6 cellular contexts compared by ENCODE assay signal in the genomic region with DNA sequence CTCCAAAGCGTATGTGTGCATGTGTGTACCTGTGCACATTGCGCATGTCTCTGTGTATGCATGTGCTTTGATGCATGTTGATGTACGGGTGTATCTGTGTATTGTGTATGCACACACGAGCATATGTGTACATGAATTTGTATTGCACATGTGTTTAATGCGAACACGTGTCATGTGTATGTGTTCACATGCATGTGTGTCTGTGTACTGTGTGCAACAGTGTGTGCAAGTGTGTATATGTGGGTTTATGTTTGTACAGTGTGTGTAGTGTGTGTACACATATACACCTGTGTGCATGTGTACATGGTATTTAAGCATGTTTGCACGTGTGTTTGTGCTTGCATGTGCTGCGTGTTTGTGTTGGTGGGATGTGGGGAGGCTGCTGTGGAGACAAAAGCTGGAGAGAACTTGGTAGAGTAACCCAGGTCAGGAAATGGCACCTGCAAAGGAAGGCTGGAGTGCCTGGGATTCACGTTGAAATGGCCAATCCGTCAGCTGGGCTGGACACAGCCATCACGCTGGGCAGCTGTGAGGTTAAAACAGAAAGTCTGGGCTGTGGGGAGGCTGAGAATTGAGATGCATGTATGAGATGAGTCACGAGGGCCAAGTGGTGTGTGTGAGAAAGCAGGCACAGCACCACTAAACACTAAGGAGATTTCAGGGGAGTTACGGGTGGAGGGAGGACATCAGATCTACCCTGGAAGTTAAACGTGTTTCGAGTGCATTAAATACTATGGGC.
DNase-seq lines count a peak whose midpoint lies in the region; ATAC-seq, FAIRE-seq and TF ChIP-seq lines count a peak whose summit lies in the region.
"Not testable (repeated sequence)": the region's sequence is repeated elsewhere in the genome, so short reads cannot be mapped to it uniquely, and the experiment has no call there.

No MANE protein-coding gene starts in this region.

- in situ Hi-C loops in IMR-90 (cut with MboI; ENCODE audit: low sequenced_read_pairs); K562 (cut with MboI): not testable (repeated sequence)

- H3K9me3 ChIP-seq in IMR-90 (ENCODE audit: control insufficient read depth, insufficient read depth, low read length); K562 (replicated peaks; ENCODE audit: control insufficient read depth, insufficient read depth, low read depth, low read length); esophagus muscularis mucosa; mesenchymal stem cell (ENCODE audit: control insufficient read depth, low read length): not testable (repeated sequence)

- not testable (repeated sequence) for H3K4me2 ChIP-seq in IMR-90 (ENCODE audit: low read depth, low read length); K562 (ENCODE audit: insufficient read depth, low read length); mesenchymal stem cell (ENCODE audit: low read length, poor library complexity, severe bottlenecking)

- not testable (repeated sequence) for TF ChIP-seq CTCF in IMR-90 (conservative IDR thresholded peaks at IDR 0.05; ENCODE audit: low read depth, low read length); K562 (IDR thresholded peaks at IDR 0.05 in 2 of 3, conservative IDR thresholded peaks at IDR 0.05 in 1 of 3; ENCODE audit: insufficient read depth in 2 of 3, low read depth in 1 of 3, low read length in 3 of 3); esophagus muscularis mucosa (IDR thresholded peaks at IDR 0.05); omental fat pad (IDR thresholded peaks at IDR 0.05)

- not testable (repeated sequence) for H3K27me3 ChIP-seq in IMR-90 (ENCODE audit: control insufficient read depth, insufficient read depth, low read length); K562 (ENCODE audit: control insufficient read depth in 2 of 2, insufficient read depth in 2 of 2, low read length in 2 of 2); esophagus muscularis mucosa; mesenchymal stem cell (ENCODE audit: control insufficient read depth in 1 of 2, insufficient read depth in 1 of 2, low read length in 2 of 2)

- H2AK5ac ChIP-seq in IMR-90 (ENCODE audit: low read depth, low read length); mesenchymal stem cell (ENCODE audit: low read length, severe bottlenecking): not testable (repeated sequence)

- H3K14ac ChIP-seq in IMR-90 (replicated peaks; ENCODE audit: low read depth, low read length); mesenchymal stem cell (ENCODE audit: low read length in 2 of 2): not testable (repeated sequence)

- not testable (repeated sequence) for H3K27me3 Mint-ChIP-seq in activated CD4-positive, alpha-beta T cell treated with anti-CD3 and anti-CD28 coated beads for 36 hours

- 0 out of 2 replicates have a peak, but pooled peaks cover 11% of the 10 kb centered on the region for H3K9me1 ChIP-seq in IMR-90 (ENCODE audit: insufficient read depth, low read length)
- not testable (repeated sequence) for H3K9me1 ChIP-seq in K562 (ENCODE audit: control insufficient read depth, insufficient read depth, low read length)

- H2AFZ ChIP-seq in IMR-90 (replicated peaks; ENCODE audit: low read length, poor library complexity); K562 (ENCODE audit: low read depth, low read length); mesenchymal stem cell (ENCODE audit: low read depth, low read length): not testable (repeated sequence)

- not testable (repeated sequence) for TF ChIP-seq RAD21 in IMR-90 (IDR thresholded peaks at IDR 0.05; ENCODE audit: low read length); K562 (CRISPR knock-in tag; conservative IDR thresholded peaks at IDR 0.05 in 1 of 2, IDR thresholded peaks at IDR 0.05 in 1 of 2)

- H3K27ac ChIP-seq in IMR-90 (ENCODE audit: insufficient read depth, low read length); K562 (ENCODE audit: extremely low read depth, low read depth, low read length); esophagus muscularis mucosa (replicated peaks in 1 of 4); mesenchymal stem cell (ENCODE audit: low read length, poor library complexity, severe bottlenecking): not testable (repeated sequence)

- CTCF ChIA-PET in IMR-90 (lab: Yijun Ruan, JAX); activated CD4-positive, alpha-beta T cell treated with anti-CD3 and anti-CD28 coated beads for 36 hours (lab: Charles Lee); K562 (lab: Yijun Ruan, JAX; ENCODE audit: low intra/inter-chr PET ratio): not testable (repeated sequence)

- H3K79me1 ChIP-seq in IMR-90 (ENCODE audit: low read depth in 1 of 2, low read length in 2 of 2); mesenchymal stem cell (replicated peaks; ENCODE audit: low read length, poor library complexity, severe bottlenecking): not testable (repeated sequence)

- not testable (repeated sequence) for H2BK120ac ChIP-seq in IMR-90 (ENCODE audit: low read depth, low read length); mesenchymal stem cell (ENCODE audit: low read depth, low read length)

- not testable (repeated sequence) for H2AK9ac ChIP-seq in IMR-90 (replicated peaks; ENCODE audit: low read depth, low read length, poor library complexity)

- H3K9me3 Mint-ChIP-seq in activated CD4-positive, alpha-beta T cell treated with anti-CD3 and anti-CD28 coated beads for 36 hours (ENCODE audit: low read depth) = not testable (repeated sequence)

- not testable (repeated sequence) for H3K27ac Mint-ChIP-seq in activated CD4-positive, alpha-beta T cell treated with anti-CD3 and anti-CD28 coated beads for 36 hours

- H3K4ac ChIP-seq in IMR-90 (ENCODE audit: low read depth, low read length); mesenchymal stem cell (ENCODE audit: low read depth in 1 of 2, low read length in 2 of 2): not testable (repeated sequence)

- not testable (repeated sequence) for H2BK5ac ChIP-seq in IMR-90 (ENCODE audit: low read depth, low read length, poor library complexity, severe bottlenecking); mesenchymal stem cell (ENCODE audit: low read depth, low read length, poor library complexity, severe bottlenecking)

- H4K20me1 ChIP-seq in IMR-90 (ENCODE audit: insufficient read depth, low read length); K562 (replicated peaks; ENCODE audit: control insufficient read depth, insufficient read depth, low read length): not testable (repeated sequence)

- not testable (repeated sequence) for H3K4me1 ChIP-seq in IMR-90 (ENCODE audit: control insufficient read depth, insufficient read depth, low read length); K562 (replicated peaks in 1 of 2; ENCODE audit: control insufficient read depth in 2 of 2, insufficient read depth in 2 of 2, low read length in 2 of 2); mesenchymal stem cell (ENCODE audit: control insufficient read depth, insufficient read depth, low read depth, low read length)
- peaks cover 9 to 11% (median 10%) of the 10 kb centered on the region in 4 donors for H3K4me1 ChIP-seq in esophagus muscularis mucosa

- H3K56ac ChIP-seq in IMR-90 (ENCODE audit: extremely low read depth, insufficient read depth, low read length) = not testable (repeated sequence)

- not testable (repeated sequence) for H3K4me3 ChIP-seq in IMR-90 (ENCODE audit: insufficient read depth, low read depth, low read length); K562; esophagus muscularis mucosa; mesenchymal stem cell (ENCODE audit: insufficient read depth in 1 of 2, low read depth in 1 of 2, low read length in 2 of 2)

- not testable (repeated sequence) for H2BK20ac ChIP-seq in IMR-90 (ENCODE audit: low read depth, low read length)

- dilution Hi-C loops in IMR-90 (cut with HindIII; ENCODE audit: low sequenced_read_pairs, unreplicated experiment) = not testable (repeated sequence)

- not testable (repeated sequence) for H3K23ac ChIP-seq in IMR-90 (ENCODE audit: low read depth, low read length); mesenchymal stem cell (ENCODE audit: low read length in 2 of 2)

- not testable (repeated sequence) for H2BK15ac ChIP-seq in IMR-90 (ENCODE audit: low read depth, low read length); mesenchymal stem cell (ENCODE audit: low read depth, poor library complexity, severe bottlenecking)

- DNase-seq in IMR-90 (peak; percentile 33), esophagus muscularis mucosa (ENCODE audit: extremely low spot score) (peak; percentile 5), mesenchymal stem cell (peak; percentile 12)
- DNase-seq in activated CD4-positive, alpha-beta T cell treated with anti-CD3 and anti-CD28 coated beads for 36 hours; K562 (ENCODE audit: extremely low read depth in 1 of 4, low spot score in 3 of 4); omental fat pad (ENCODE audit: low spot score): not testable (repeated sequence)

- ATAC-seq in IMR-90 (ENCODE audit: low read depth) (peak; percentile 50), omental fat pad (ENCODE audit: low FRiP score) (peak; percentile 58)
- ATAC-seq in activated CD4-positive, alpha-beta T cell treated with anti-CD3 and anti-CD28 coated beads for 36 hours = peak; percentile 24
- ATAC-seq in K562 = not testable (repeated sequence)

- H4K8ac ChIP-seq in IMR-90 (ENCODE audit: low read depth in 2 of 2, low read length in 2 of 2); mesenchymal stem cell (ENCODE audit: low read length): not testable (repeated sequence)

- not testable (repeated sequence) for TF ChIP-seq EP300 in K562 (IDR thresholded peaks at IDR 0.05; ENCODE audit: low read length); esophagus muscularis mucosa (IDR thresholded peaks at IDR 0.05)

- not testable (repeated sequence) for H3K36me3 Mint-ChIP-seq in activated CD4-positive, alpha-beta T cell treated with anti-CD3 and anti-CD28 coated beads for 36 hours (ENCODE audit: low read depth)

- H3K36me3 ChIP-seq in IMR-90 (ENCODE audit: control insufficient read depth, insufficient read depth, low read length) = not testable (repeated sequence)
- H3K36me3 ChIP-seq in K562 (ENCODE audit: control insufficient read depth, insufficient read depth, low read length) (peaks cover 17% of the 10 kb centered on the region; the same call in 2 of the 3 replicates), esophagus muscularis mucosa (peaks cover 4 to 26% (median 17%) of the 10 kb centered on the region in 4 donors), mesenchymal stem cell (ENCODE audit: control insufficient read depth in 1 of 2, insufficient read depth in 2 of 2, low read depth in 1 of 2, low read length in 2 of 2) (peaks cover 4 to 18% of the 10 kb centered on the region in 2 experiments)

- H3K4me3 Mint-ChIP-seq in activated CD4-positive, alpha-beta T cell treated with anti-CD3 and anti-CD28 coated beads for 36 hours = not testable (repeated sequence)

- H2BK12ac ChIP-seq in mesenchymal stem cell (ENCODE audit: low read length in 2 of 2) = not testable (repeated sequence)

- not testable (repeated sequence) for H4K5ac ChIP-seq in IMR-90 (ENCODE audit: low read depth, low read length)

- not testable (repeated sequence) for H3K18ac ChIP-seq in IMR-90 (ENCODE audit: low read depth, low read length); mesenchymal stem cell (ENCODE audit: low read depth in 1 of 2, low read length in 2 of 2)

- H3K79me2 ChIP-seq in K562 (ENCODE audit: control insufficient read depth, insufficient read depth, low read length) = not testable (repeated sequence)

- WGBS in IMR-90 (ENCODE audit: extremely low coverage in 2 of 2, insufficient read length in 1 of 2), 2 experiments = 92% methylated on average over 4 of the region's 15 CpGs; no CpG with 5 or more reads in 1 of the 2 experiments
- WGBS in K562 (ENCODE audit: insufficient coverage, low coverage, missing lambda C conversion rate) = 82% methylated on average over 13 of the region's 15 CpGs
- WGBS in esophagus muscularis mucosa = 89% methylated on average over 13 of the region's 15 CpGs
- 90% methylated on average over 11 of the region's 15 CpGs for WGBS in mesenchymal stem cell

- intact Hi-C loops in IMR-90 (cut with micrococcal nuclease); activated CD4-positive, alpha-beta T cell treated with anti-CD3 and anti-CD28 coated beads for 36 hours (cut with DNase I, micrococcal nuclease); K562 (cut with micrococcal nuclease); esophagus muscularis mucosa (cut with DNase I): not testable (repeated sequence)

- H4K91ac ChIP-seq in IMR-90 (ENCODE audit: insufficient read depth, low read depth, low read length); mesenchymal stem cell (ENCODE audit: low read length): not testable (repeated sequence)

- not testable (repeated sequence) for BruUV-seq in IMR-90 (replicated peaks; lab: Mats Ljungman, UMichigan)
- TSS peak; percentile 13 for BruUV-seq in K562 (replicated peaks; lab: Mats Ljungman, UMichigan)

- not testable (repeated sequence) for H3K9ac ChIP-seq in IMR-90 (ENCODE audit: low read depth, low read length); K562 (ENCODE audit: insufficient read depth in 1 of 2, low read depth in 2 of 2, low read length in 2 of 2); mesenchymal stem cell (ENCODE audit: low read length)

- not testable (repeated sequence) for H3K4me1 Mint-ChIP-seq in activated CD4-positive, alpha-beta T cell treated with anti-CD3 and anti-CD28 coated beads for 36 hours

- FAIRE-seq in K562 (lab: Jason Lieb, UNC) = peak; percentile 56

- POLR2A ChIA-PET in IMR-90 (lab: Charles Lee; ENCODE audit: unreplicated experiment); activated CD4-positive, alpha-beta T cell treated with anti-CD3 and anti-CD28 coated beads for 36 hours (lab: Charles Lee); K562 (lab: Yijun Ruan, JAX): not testable (repeated sequence)

- not testable (repeated sequence) for TF ChIP-seq POLR2A in IMR-90 (IDR thresholded peaks at IDR 0.05; ENCODE audit: low read depth, low read length); K562 (conservative IDR thresholded peaks at IDR 0.05); esophagus muscularis mucosa (IDR thresholded peaks at IDR 0.05; ENCODE audit: low read depth)
